In genomic region chr14:24915403-24915921, GRCh38 we compare ENCODE assay signal across 20 cellular contexts.
DNase-seq lines count a peak whose midpoint lies in the region; ATAC-seq, FAIRE-seq and TF ChIP-seq lines count a peak whose summit lies in the region.
"Had no signal": no experiment of that assay in that cellular context is flagged by ENCODE, and none has a peak within 500 bp of the region (broad histone marks: within the 10 kb centered on the region; RNA-seq: fewer than 3 reads in every experiment).

No MANE protein-coding gene starts in this region.

- DNase-seq in HepG2 (ENCODE audit: low spot score) = no peak
- no peak for DNase-seq in right lobe of liver
- no peak for DNase-seq in aorta
- DNase-seq: AML-193; Caco-2; Calu3; CD4-positive, alpha-beta T cell; CD8-positive, alpha-beta T cell; DMS79 treated with DMSO at 0.1 percent for 48 hours; GF-D8 had no signal

- CTCF ChIA-PET in HepG2 (lab: Yijun Ruan, JAX; ENCODE audit: low intra/inter-chr PET ratio, low total read pairs) = no interaction called here

- H3K4me1 ChIP-seq in HepG2 (ENCODE audit: insufficient read depth, low read length) (peaks cover 43% of the 10 kb centered on the region), right lobe of liver (peaks cover 0 to 17% (median 0%) of the 10 kb centered on the region in 4 donors), aorta (ENCODE audit: control insufficient read depth in 1 of 2, insufficient read depth in 2 of 2, low read length in 2 of 2) (no peaks in the 10 kb centered on the region)

- no peak for TF ChIP-seq EP300 in HepG2 (IDR thresholded peaks at IDR 0.05; ENCODE audit: low read depth in 2 of 2, low read length in 2 of 2)
- no peak for TF ChIP-seq EP300 in HepG2 (CRISPR knock-in tag; IDR thresholded peaks at IDR 0.05; ENCODE audit: borderline replicate concordance)
- no peak for TF ChIP-seq EP300 in neural cell (conservative IDR thresholded peaks at IDR 0.05; ENCODE audit: poor library complexity, severe bottlenecking)

- peaks cover 9% of the 10 kb centered on the region for H3F3A ChIP-seq in neural cell (ENCODE audit: insufficient read depth, low read length, poor library complexity, severe bottlenecking)

- H3K9me3 ChIP-seq in HepG2 (ENCODE audit: low read length) (no peaks in the 10 kb centered on the region), right lobe of liver (no peaks in the 10 kb centered on the region), neural cell (ENCODE audit: low read length) (no peaks in the 10 kb centered on the region), aorta (ENCODE audit: control insufficient read depth, low read length) (no peaks in the 10 kb centered on the region)
- H3K9me3 ChIP-seq: A549; BLaER1 treated with 17β-estradiol and CSF1 and Interleukin-3, amounts not matched to agents 10 nM and 100 nM; Caco-2 had no signal

- H3K36me3 ChIP-seq in HepG2 (replicated peaks in 1 of 2; ENCODE audit: control insufficient read depth in 1 of 2, insufficient read depth in 2 of 2, low read length in 2 of 2) (no peaks in the 10 kb centered on the region), right lobe of liver (no peaks in the 10 kb centered on the region), neural cell (ENCODE audit: insufficient read depth, low read length) (no peaks in the 10 kb centered on the region), aorta (ENCODE audit: control insufficient read depth in 1 of 2, insufficient read depth in 2 of 2, low read length in 1 of 2) (no peaks in the 10 kb centered on the region)
- H3K36me3 ChIP-seq: BLaER1 treated with 17β-estradiol and CSF1 and Interleukin-3, amounts not matched to agents 10 nM and 100 nM had no signal

- no peaks in the 10 kb centered on the region for H3K27me3 ChIP-seq in HepG2 (ENCODE audit: control insufficient read depth in 1 of 2, insufficient read depth in 2 of 2, low read length in 2 of 2)
- no peaks in the 10 kb centered on the region for H3K27me3 ChIP-seq in right lobe of liver
- no peaks in the 10 kb centered on the region for H3K27me3 ChIP-seq in neural cell (ENCODE audit: insufficient read depth, low read depth, low read length)
- H3K27me3 ChIP-seq in aorta (ENCODE audit: control insufficient read depth in 1 of 2, insufficient read depth in 2 of 2, low read length in 1 of 2) = no peaks in the 10 kb centered on the region
- H3K27me3 ChIP-seq: BLaER1 treated with 17β-estradiol and CSF1 and Interleukin-3, amounts not matched to agents 10 nM and 100 nM had no signal

- TF ChIP-seq CTCF in HepG2 (CRISPR knock-in tag; IDR thresholded peaks at IDR 0.05) (no peak), right lobe of liver (IDR thresholded peaks at IDR 0.05) (no peak), neural cell (IDR thresholded peaks at IDR 0.05; ENCODE audit: poor library complexity, severe bottlenecking) (no peak)

- TF ChIP-seq POLR2A in HepG2 (IDR thresholded peaks at IDR 0.05; ENCODE audit: insufficient read depth in 1 of 2, low read depth in 2 of 2, low read length in 2 of 2) = no peak
- no peak for TF ChIP-seq POLR2A in right lobe of liver (IDR thresholded peaks at IDR 0.05)

- BruUV-seq in HepG2 (replicated peaks; lab: Mats Ljungman, UMichigan) = no TSS peak

- 91% methylated on average over 1 of the region's 1 CpG for WGBS in HepG2 (ENCODE audit: low lambda C conversion rate)
- 32% methylated on average over 1 of the region's 1 CpG for WGBS in right lobe of liver (ENCODE audit: insufficient coverage, low coverage, low lambda C conversion rate, missing lambda C conversion rate)
- WGBS in aorta, 2 donors = 80 to 83% methylated on average over 1 of the region's 1 CpG

- H3K79me2 ChIP-seq in HepG2 (ENCODE audit: insufficient read depth, low read length) (no peaks in the 10 kb centered on the region), neural cell (replicated peaks; ENCODE audit: insufficient read depth, low read length) (no peaks in the 10 kb centered on the region)

- H3K4me3 ChIP-seq in HepG2 (replicated peaks in 1 of 3; ENCODE audit: insufficient read depth in 1 of 3, low read depth in 2 of 3, low read length in 3 of 3) (no peak overlapping the region), right lobe of liver (no peak overlapping the region), neural cell (ENCODE audit: low read length) (no peak overlapping the region), aorta (ENCODE audit: low read length in 2 of 2) (no peak overlapping the region)
- H3K4me3 ChIP-seq: A549; BLaER1 treated with 17β-estradiol and CSF1 and Interleukin-3, amounts not matched to agents 10 nM and 100 nM had no signal

- in situ Hi-C loops in HepG2 (cut with HindIII; ENCODE audit: extremely low pct_ligation_motif_present, low pct_unique_long_range_greater_than_20kb) = no loop called here

- no peak for FAIRE-seq in HepG2 (lab: Jason Lieb, UNC)
- FAIRE-seq: A549, D721Med, G401.6, GM12892, GM18507 had no signal

- no peak overlapping the region for H3K27ac ChIP-seq in HepG2 (ENCODE audit: extremely low read length, insufficient read depth, low read length)
- H3K27ac ChIP-seq in right lobe of liver = no peak overlapping the region
- H3K27ac ChIP-seq in neural cell (ENCODE audit: low read length) = peak overlapping the region; percentile 89
- no peak overlapping the region for H3K27ac ChIP-seq in aorta (ENCODE audit: low read depth in 1 of 2, low read length in 2 of 2)
- H3K27ac ChIP-seq: 22Rv1; A549; BLaER1 treated with 17β-estradiol and CSF1 and Interleukin-3, amounts not matched to agents 10 nM and 100 nM; C4-2B had no signal

- no peak overlapping the region for H3K9ac ChIP-seq in HepG2 (ENCODE audit: insufficient read depth, low read depth, low read length)
- peak overlapping the region; percentile 47 for H3K9ac ChIP-seq in neural cell (ENCODE audit: low read length)
- H3K9ac ChIP-seq: BLaER1 treated with 17β-estradiol and CSF1 and Interleukin-3, amounts not matched to agents 10 nM and 100 nM had no signal

- H3K4me2 ChIP-seq in HepG2 (ENCODE audit: low read depth, low read length) (no peak overlapping the region), neural cell (ENCODE audit: low read length) (peak overlapping the region; percentile 48)
- H3K4me2 ChIP-seq: BLaER1 treated with 17β-estradiol and CSF1 and Interleukin-3, amounts not matched to agents 10 nM and 100 nM had no signal

- ATAC-seq in HepG2 = no peak
- ATAC-seq in right lobe of liver = no peak
- no peak for ATAC-seq in aorta (ENCODE audit: low FRiP score)
- ATAC-seq in GM18867 (IDR thresholded peaks at IDR 0.05; ENCODE audit: unreplicated experiment) = no peak
- ATAC-seq: A549; CD8-positive, alpha-beta T cell had no signal

- TF ChIP-seq RAD21 in HepG2 (CRISPR knock-in tag; IDR thresholded peaks at IDR 0.05) (no peak), neural cell (conservative IDR thresholded peaks at IDR 0.05) (no peak)

- POLR2A ChIA-PET in HepG2 (lab: Yijun Ruan, JAX) = interaction anchor here (1.1 to 2.0 kb wide), 3 partner anchors 41 to 97 kb away, joined by 3 to 9 read pairs (median 8); no protein-coding TSS in a partner anchor

- H3K9me2 ChIP-seq in neural cell (ENCODE audit: insufficient read depth, low read length) = no peaks in the 10 kb centered on the region

- H2AFZ ChIP-seq in HepG2 (ENCODE audit: low read length) (no peak overlapping the region), neural cell (ENCODE audit: low read depth, low read length) (no peak overlapping the region)

- no peaks in the 10 kb centered on the region for H4K20me1 ChIP-seq in HepG2 (ENCODE audit: insufficient read depth, low read length)
- H4K20me1 ChIP-seq in neural cell (ENCODE audit: insufficient read depth) = no peaks in the 10 kb centered on the region
- H4K20me1 ChIP-seq: BLaER1 treated with 17β-estradiol and CSF1 and Interleukin-3, amounts not matched to agents 10 nM and 100 nM had no signal

- intact Hi-C loops in HepG2 (cut with micrococcal nuclease; ENCODE audit: unreplicated experiment) = no loop called here
- intact Hi-C loops in right lobe of liver (cut with DNase I) = no loop called here
- intact Hi-C loops in aorta (cut with DNase I) = no loop called here

TF ChIP-seq in HepG2, 621 proteins besides CTCF, POLR2A, EP300 and RAD21 (continues in another document):
- TF ChIP-seq ZSCAN9 (CRISPR knock-in tag; IDR thresholded peaks at IDR 0.05; ENCODE audit: borderline replicate concordance) = 0 out of 2 replicates have a peak, but pooled peaks have one; percentile 20
- TF ChIP-seq SMARCE1 (IDR thresholded peaks at IDR 0.05; ENCODE audit: borderline replicate concordance) = no peak
- TF ChIP-seq KLF15 (CRISPR knock-in tag; IDR thresholded peaks at IDR 0.05; ENCODE audit: borderline replicate concordance) = no peak
- TF ChIP-seq MXD4 (CRISPR knock-in tag; IDR thresholded peaks at IDR 0.05) = 0 out of 2 replicates have a peak, but pooled peaks have one; percentile 14
- no peak for TF ChIP-seq ZSCAN22 (CRISPR knock-in tag; IDR thresholded peaks at IDR 0.05)

TF ChIP-seq in neural cell, 6 proteins besides CTCF, POLR2A, EP300 and RAD21:
- TF ChIP-seq MXI1 (conservative IDR thresholded peaks at IDR 0.05; ENCODE audit: poor library complexity, severe bottlenecking) (no peak), EZH2 (IDR thresholded peaks at IDR 0.05; ENCODE audit: borderline replicate concordance, insufficient read depth, low read length, poor library complexity, severe bottlenecking) (no peak), REST (IDR thresholded peaks at IDR 0.05; ENCODE audit: borderline replicate concordance) (no peak), TAF1 (IDR thresholded peaks at IDR 0.05; ENCODE audit: low read depth) (no peak), POLR2AphosphoS5 (IDR thresholded peaks at IDR 0.05) (no peak), SMC3 (conservative IDR thresholded peaks at IDR 0.05; ENCODE audit: poor library complexity) (no peak)
